ENCODE assay signal across 9 cellular contexts in genomic region chr14:64702493-64703392, GRCh38. TPM values are rescaled to one million over a fixed set of nuclear protein-coding genes. Genes with fewer than 3 reads are reported as not detected.
DNase-seq lines count a peak whose midpoint lies in the region; ATAC-seq and TF ChIP-seq lines count a peak whose summit lies in the region.
"Had no signal": no experiment of that assay in that cellular context is flagged by ENCODE, and none has a peak within 500 bp of the region (broad histone marks: within the 10 kb centered on the region; RNA-seq: fewer than 3 reads in every experiment).

No MANE protein-coding gene starts in this region.

- CTCF ChIA-PET in Caco-2 (lab: Charles Lee): no interaction called here

- H3K4me3 Mint-ChIP-seq in Caco-2 (ENCODE audit: unreplicated experiment) (peak overlapping the region; percentile 83), natural killer cell (peak overlapping the region; percentile 87)

- peak overlapping the region; percentile 84 for H3K27ac ChIP-seq in colonic mucosa

- H3K36me3 Mint-ChIP-seq in Caco-2 (ENCODE audit: insufficient read depth, unreplicated experiment): peaks cover 19% of the 10 kb centered on the region
- no peaks in the 10 kb centered on the region for H3K36me3 Mint-ChIP-seq in natural killer cell

- no peaks in the 10 kb centered on the region for H3K36me3 ChIP-seq in Caco-2 (ENCODE audit: control insufficient read depth, insufficient read depth, low read length)
- H3K36me3 ChIP-seq in colonic mucosa: no peaks in the 10 kb centered on the region
- H3K36me3 ChIP-seq in MG63: no peaks in the 10 kb centered on the region; the same call in 1 of the 2 replicates

- TF ChIP-seq CTCF in Caco-2 (IDR thresholded peaks at IDR 0.05; ENCODE audit: insufficient read depth in 1 of 2, low read depth in 1 of 2, low read length in 1 of 2, severe bottlenecking in 1 of 2, unreplicated experiment in 1 of 2) (no peak), colonic mucosa (IDR thresholded peaks at IDR 0.05) (no peak), natural killer cell (IDR thresholded peaks at IDR 0.05) (no peak)

- H3K9me3 ChIP-seq in Caco-2 (no peaks in the 10 kb centered on the region), colonic mucosa (no peaks in the 10 kb centered on the region), MG63 (no peaks in the 10 kb centered on the region)

- H3K4me1 ChIP-seq in Caco-2 (peaks cover 38% of the 10 kb centered on the region), colonic mucosa (peaks cover 25% of the 10 kb centered on the region)

- H3K4me3 ChIP-seq in Caco-2 (ENCODE audit: low read depth, low read length) (peak overlapping the region; percentile 81), colonic mucosa (peak overlapping the region; percentile 69), MG63 (no peak overlapping the region)

- POLR2A ChIA-PET in Caco-2 (lab: Charles Lee): interaction anchor here (1.5 to 2.4 kb wide), 3 partner anchors 23 to 56 kb away, joined by 3 to 8 read pairs (median 4); no protein-coding TSS in a partner anchor

- peak overlapping the region; percentile 83 for H3K27ac Mint-ChIP-seq in Caco-2 (ENCODE audit: unreplicated experiment)
- H3K27ac Mint-ChIP-seq in natural killer cell: peak overlapping the region; percentile 76 to 86

- H3K9me3 Mint-ChIP-seq in Caco-2 (ENCODE audit: unreplicated experiment) (no peaks in the 10 kb centered on the region), natural killer cell (no peaks in the 10 kb centered on the region)

- no peak for ATAC-seq in natural killer cell
- ATAC-seq in GM18867 (IDR thresholded peaks at IDR 0.05; ENCODE audit: unreplicated experiment): no peak

- H3K9ac ChIP-seq in colonic mucosa (ENCODE audit: low read depth in 2 of 2, low read length in 2 of 2): peak overlapping the region; percentile 26 to 91

- no TSS peak for BruUV-seq in Caco-2 (replicated peaks; lab: Mats Ljungman, UMichigan)

- H3K4me1 Mint-ChIP-seq in Caco-2 (ENCODE audit: low read depth, unreplicated experiment) (peaks cover 51% of the 10 kb centered on the region), natural killer cell (peaks cover 51 to 53% of the 10 kb centered on the region in 2 donors)

- no peaks in the 10 kb centered on the region for H3K27me3 ChIP-seq in Caco-2 (replicated peaks; ENCODE audit: control insufficient read depth, insufficient read depth, low read length)
- H3K27me3 ChIP-seq in colonic mucosa: no peaks in the 10 kb centered on the region
- H3K27me3 ChIP-seq in MG63: no peaks in the 10 kb centered on the region

- intact Hi-C loops in Caco-2 (cut with micrococcal nuclease; ENCODE audit: unreplicated experiment): loop anchor here (1.0 kb wide), 2 partner anchors 22 to 31 kb away; no protein-coding TSS in a partner anchor
- intact Hi-C loops in colonic mucosa (cut with DNase I): no loop called here
- intact Hi-C loops in natural killer cell (cut with micrococcal nuclease): loop anchor here (5.0 to 10.0 kb wide), 2 partner anchors 35 to 198 kb away; partner anchors contain the start of genes ZBTB1 and ZBTB25

- H3K27me3 Mint-ChIP-seq in Caco-2 (ENCODE audit: insufficient read depth, unreplicated experiment) (no peaks in the 10 kb centered on the region), natural killer cell (ENCODE audit: low read depth in 2 of 2) (no peaks in the 10 kb centered on the region)

- DNase-seq in Caco-2 (peak; percentile 86 to 88), NCI-H2107 (lab: John Stamatoyannopoulos, UW) (peak; percentile 59), colonic mucosa (peak; percentile 89), natural killer cell (no peak), dermis blood vessel endothelial cell (no peak), MG63 (no peak), retina (no peak)
- DNase-seq: NCI-H2227 treated with DMSO at 0.1 percent for 48 hours had no signal

RNA-seq across cellular contexts. Expression of gene PLEKHG3, which starts 1.5 kb away (rescaled TPM):
- total RNA-seq in Caco-2 (2022): 85.9 and 90.8 TPM in 2 replicates
- 100 to 1,000 TPM in 1 of 2 donors, 10 to 100 TPM in 1; 78.8 to 106 TPM for total RNA-seq in colonic mucosa
- 100 to 1,000 TPM; 184 to 285 (median 225) TPM for total RNA-seq in natural killer cell
- total RNA-seq in dermis blood vessel endothelial cell: 9.2 and 9.4 TPM in 2 replicates
- 20.2 and 24.1 TPM in 2 replicates for total RNA-seq in MG63 (2014; rRNA removed; shearing (Covaris generic); ENCODE audit: low replicate concordance)

Comparison
In these comparisons a context has a peak if more than half of its experiments do, and no peak if none do; other contexts are left out.
1. DNase-seq: peak in Caco-2 (2 of 2), NCI-H2107 (single experiment) and colonic mucosa (single experiment); none in natural killer cell (single experiment), dermis blood vessel endothelial cell (single experiment), MG63 (single experiment) and retina (single experiment).